Comparison of ENCODE assay signal across 8 cellular contexts in genomic region chr7:130440527-130441365, GRCh38. TPM values are rescaled to one million over a fixed set of nuclear protein-coding genes. Genes with fewer than 3 reads are reported as not detected.
DNase-seq lines count a peak whose midpoint lies in the region; ATAC-seq and TF ChIP-seq lines count a peak whose summit lies in the region.

Gene CEP41, minus strand, starts transcription at chr7:130441016. Its CDS starts 50 bp downstream, at chr7:130440966.

- no peaks in the 10 kb centered on the region for H3K9me3 ChIP-seq in hepatocyte (ENCODE audit: low read depth)

- no peaks in the 10 kb centered on the region for H3K36me3 ChIP-seq in hepatocyte (replicated peaks; ENCODE audit: insufficient read depth, low read depth)

- peak; percentile 99 for DNase-seq in NCI-H2081 treated with DMSO at 0.1 percent for 48 hours (lab: John Stamatoyannopoulos, UW)
- DNase-seq in T1000 (lab: John Stamatoyannopoulos, UW): peak; percentile 91
- peak; percentile 99 for DNase-seq in astrocyte of the spinal cord (ENCODE audit: low read depth, low spot score)
- DNase-seq in hepatocyte (ENCODE audit: low spot score): peak; percentile 98
- peak; percentile 91 for DNase-seq in renal cortical epithelial cell (ENCODE audit: low read depth)
- no peak for DNase-seq in UCSD-AML1 (lab: John Stamatoyannopoulos, UW; ENCODE audit: unreplicated experiment)

- H2AFZ ChIP-seq in hepatocyte: peak within 1 kb of the TSS; percentile 76

- H3K27ac ChIP-seq in hepatocyte: peak within 1 kb of the TSS; percentile 94

- 3% methylated on average over 24 of the region's 61 CpGs for WGBS in hepatocyte (ENCODE audit: low lambda C conversion rate, missing lambda C conversion rate)

- H3K4me1 ChIP-seq in hepatocyte (ENCODE audit: insufficient read depth): peaks cover 3% of the 10 kb centered on the region

- peak within 1 kb of the TSS; percentile 89 for H3K4me2 ChIP-seq in hepatocyte

- no peaks in the 10 kb centered on the region for H3K9me2 ChIP-seq in hepatocyte (replicated peaks; ENCODE audit: insufficient read depth)

- H4K20me1 ChIP-seq in hepatocyte (ENCODE audit: insufficient read depth, poor library complexity, severe bottlenecking): no peaks in the 10 kb centered on the region

- H3K27me3 ChIP-seq in hepatocyte: no peaks in the 10 kb centered on the region

- TF ChIP-seq CTCF in astrocyte of the spinal cord (IDR thresholded peaks at IDR 0.05; ENCODE audit: low read depth, low read length) (no peak), hepatocyte (IDR thresholded peaks at IDR 0.05; ENCODE audit: poor library complexity) (no peak)

- ATAC-seq in GM18517 (IDR thresholded peaks at IDR 0.05; ENCODE audit: unreplicated experiment) (peak; percentile 92), HG03039 (IDR thresholded peaks at IDR 0.05; ENCODE audit: unreplicated experiment) (peak; percentile 97)

- peak within 1 kb of the TSS; percentile 78 for H3K4me3 ChIP-seq in astrocyte of the spinal cord (ENCODE audit: low read depth, low read length)
- peak within 1 kb of the TSS; percentile 52 for H3K4me3 ChIP-seq in hepatocyte

- in situ Hi-C loops in astrocyte of the spinal cord (cut with HindIII; ENCODE audit: low sequenced_read_pairs): no loop called here

- peaks cover 4% of the 10 kb centered on the region for H3K79me2 ChIP-seq in hepatocyte

RNA-seq across cellular contexts. Expression of gene CEP41, which starts in this region (rescaled TPM):
- 5.5 and 11.4 TPM in 2 replicates for total RNA-seq in hepatocyte
- 17.2 and 17.8 TPM in 2 replicates for polyA plus RNA-seq in hepatocyte
- total RNA-seq in renal cortical epithelial cell: 11.3 and 18.7 TPM in 2 replicates
